2 cellular contexts compared by ENCODE assay signal in genomic region chr2:105691942-105692341, GRCh38.
TF ChIP-seq lines count a peak whose summit lies in the region.

No MANE protein-coding gene starts in this region.

TF ChIP-seq in H1, 55 proteins besides CTCF, POLR2A, EP300 and RAD21:
- TF ChIP-seq POU5F1 (IDR thresholded peaks at IDR 0.05; ENCODE audit: low read depth, low read length) (no peak), CTBP2 (IDR thresholded peaks at IDR 0.05; ENCODE audit: borderline replicate concordance, insufficient read depth, insufficient read length, low read length) (no peak), MAFK (IDR thresholded peaks at IDR 0.05; ENCODE audit: low read depth, low read length) (no peak), ATF3 (IDR thresholded peaks at IDR 0.05; ENCODE audit: insufficient read depth, low read depth, low read length) (no peak), TAF1 (IDR thresholded peaks at IDR 0.05; ENCODE audit: low read depth, low read length) (no peak), CHD2 (IDR thresholded peaks at IDR 0.05; ENCODE audit: low read length) (no peak), SP2 (IDR thresholded peaks at IDR 0.05; ENCODE audit: low read length) (no peak), BRCA1 (IDR thresholded peaks at IDR 0.05; ENCODE audit: low read depth, low read length) (no peak), JUN (IDR thresholded peaks at IDR 0.05; ENCODE audit: low read depth, low read length) (no peak), CHD1 (IDR thresholded peaks at IDR 0.05; ENCODE audit: low read depth, low read length) (no peak), RNF2 (IDR thresholded peaks at IDR 0.05; ENCODE audit: borderline replicate concordance, low read depth, low read length, missing control alignments, poor library complexity, severe bottlenecking) (no peak), SP4 (IDR thresholded peaks at IDR 0.05; ENCODE audit: low read length) (no peak), YY1 (IDR thresholded peaks at IDR 0.05; ENCODE audit: low read depth, low read length) (no peak), EGR1 (IDR thresholded peaks at IDR 0.05; ENCODE audit: borderline replicate concordance, low read depth, low read length) (no peak), RXRA (IDR thresholded peaks at IDR 0.05; ENCODE audit: insufficient read depth, low read depth, low read length) (no peak)

TF ChIP-seq in GM12891, 5 proteins besides CTCF, POLR2A, EP300 and RAD21:
- no peak for TF ChIP-seq POLR2AphosphoS5 (IDR thresholded peaks at IDR 0.05; ENCODE audit: low read depth, low read length)
